ENCODE assay signal across 1 cellular context in the genomic region with DNA sequence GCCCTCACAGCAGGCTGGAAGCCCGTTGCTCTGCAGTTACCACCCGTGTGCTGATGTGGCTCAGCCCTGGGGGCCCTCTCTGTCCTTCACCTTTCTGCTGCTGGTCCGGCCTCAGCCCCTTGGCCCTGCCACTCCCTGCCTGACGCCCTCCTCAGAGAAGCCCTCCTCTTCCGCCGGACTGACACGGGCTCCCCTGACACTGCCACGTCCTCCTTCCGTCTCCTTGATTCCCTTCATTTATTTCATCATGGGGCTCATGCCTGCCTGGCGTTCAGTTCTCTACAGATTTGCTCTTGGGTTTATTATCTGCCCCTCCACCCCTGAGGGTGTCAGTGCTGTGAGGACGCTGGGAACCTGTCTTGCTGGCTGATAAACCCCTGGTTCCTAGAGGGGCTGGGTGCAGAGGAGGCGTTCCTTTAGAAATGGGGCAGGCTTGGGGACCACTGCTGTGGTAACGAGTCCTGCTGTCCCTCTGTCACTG.
TF ChIP-seq lines count a peak whose summit lies in the region.

No MANE protein-coding gene starts in this region.

TF ChIP-seq in WTC11, 78 proteins besides CTCF, POLR2A, EP300 and RAD21 (continued from another document):
- TF ChIP-seq ERG (CRISPR knock-in tag; IDR thresholded peaks at IDR 0.05) (no peak), AR (CRISPR knock-in tag; IDR thresholded peaks at IDR 0.05) (no peak), ATF1 (CRISPR knock-in tag; IDR thresholded peaks at IDR 0.05) (no peak)
